8 cellular contexts compared by ENCODE assay signal in the genomic region with DNA sequence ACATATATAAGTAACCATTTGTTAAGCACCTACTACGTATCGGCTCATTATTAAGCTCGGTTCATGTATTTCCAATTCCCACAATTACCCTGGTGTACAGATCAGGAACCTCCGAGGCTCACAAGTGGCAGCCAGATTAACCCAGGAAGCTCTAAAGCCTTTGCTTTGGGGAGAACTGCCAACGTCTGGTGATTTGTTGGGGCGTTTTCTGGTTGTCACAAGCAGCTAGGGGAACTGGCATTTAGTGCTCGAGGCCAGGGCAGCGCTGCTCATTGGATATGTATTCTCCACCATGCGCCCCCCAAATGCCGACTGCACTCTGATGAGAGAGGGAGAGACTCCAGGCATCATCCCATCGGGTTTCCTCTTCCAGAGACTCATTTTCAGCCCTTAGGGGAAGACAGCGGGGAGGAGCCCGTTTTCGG. TPM values are rescaled to one million over a fixed set of nuclear protein-coding genes. Genes with fewer than 3 reads are reported as not detected.
DNase-seq lines count a peak whose midpoint lies in the region; ATAC-seq and TF ChIP-seq lines count a peak whose summit lies in the region.

No MANE protein-coding gene starts in this region.

- peaks cover 0 to 10% of the 10 kb centered on the region in 2 experiments; a peak in 3 of 4 replicates for H3K79me1 ChIP-seq in IMR-90 (ENCODE audit: low read depth in 1 of 2, low read length in 2 of 2)

- no TSS peak for BruUV-seq in IMR-90 (replicated peaks; lab: Mats Ljungman, UMichigan)

- peak overlapping the region; percentile 67 for H3K9ac ChIP-seq in IMR-90 (ENCODE audit: low read depth, low read length)

- peak overlapping the region; percentile 91 for H2AK9ac ChIP-seq in IMR-90 (replicated peaks; ENCODE audit: low read depth, low read length, poor library complexity)

- H3K27ac ChIP-seq in IMR-90 (ENCODE audit: insufficient read depth, low read length) (peak overlapping the region; percentile 72), lung (ENCODE audit: low read depth in 1 of 2, low read length in 1 of 2) (peak overlapping the region; percentile 89 to 100), substantia nigra (ENCODE audit: low read depth, low read length, poor library complexity, severe bottlenecking) (peak overlapping the region; percentile 83)

- no peak for TF ChIP-seq RAD21 in IMR-90 (IDR thresholded peaks at IDR 0.05; ENCODE audit: low read length)

- DNase-seq in NCI-H345 (lab: John Stamatoyannopoulos, UW), result peak; percentile 26
- DNase-seq in NCI-H345 treated with DMSO at 0.1 percent for 48 hours (lab: John Stamatoyannopoulos, UW; ENCODE audit: unreplicated experiment), result no peak
- peak; percentile 28 for DNase-seq in IMR-90
- peak; percentile 39 to 78 for DNase-seq in SW 1271 (lab: John Stamatoyannopoulos, UW)
- DNase-seq in effector CD4-positive, alpha-beta T cell, result peak; percentile 32
- DNase-seq in lung (ENCODE audit: low spot score), result no peak
- peak in 18 of 49 donors; percentile 31 to 80 (median 53) for DNase-seq in substantia nigra (lab: John Stamatoyannopoulos, UW)

- no peak overlapping the region for H2BK20ac ChIP-seq in IMR-90 (ENCODE audit: low read depth, low read length)

- peak overlapping the region; percentile 32; the same call in 1 of the 2 replicates for H2BK120ac ChIP-seq in IMR-90 (ENCODE audit: low read depth, low read length)

- in situ Hi-C loops in IMR-90 (cut with MboI; ENCODE audit: low sequenced_read_pairs), result loop anchor here (10.0 to 25.0 kb wide), 3 partner anchors 1008 to 1334 kb away; a partner anchor contains a TSS

- TF ChIP-seq CTCF in IMR-90 (conservative IDR thresholded peaks at IDR 0.05; ENCODE audit: low read depth, low read length), result no peak
- TF ChIP-seq CTCF in lung (IDR thresholded peaks at IDR 0.05; ENCODE audit: control extremely low read depth, extremely low read depth), result no peak

- H3K4ac ChIP-seq in IMR-90 (ENCODE audit: low read depth, low read length), result peak overlapping the region; percentile 42

- peak overlapping the region; percentile 59 for H4K91ac ChIP-seq in IMR-90 (ENCODE audit: insufficient read depth, low read depth, low read length)

- CTCF ChIA-PET in IMR-90 (lab: Yijun Ruan, JAX), result interaction anchor here (1.5 kb wide), 1 partner anchor 10 kb away, joined by 5 read pairs; no protein-coding TSS in a partner anchor

- H2AFZ ChIP-seq in IMR-90 (replicated peaks; ENCODE audit: low read length, poor library complexity), result peak overlapping the region; percentile 97

- H3K4me1 ChIP-seq in IMR-90 (ENCODE audit: control insufficient read depth, insufficient read depth, low read length) (no peaks in the 10 kb centered on the region), lung (ENCODE audit: control insufficient read depth in 2 of 2, insufficient read depth in 2 of 2, low read length in 2 of 2) (no peaks in the 10 kb centered on the region)

- TF ChIP-seq POLR2A in IMR-90 (IDR thresholded peaks at IDR 0.05; ENCODE audit: low read depth, low read length), result no peak

- H3K56ac ChIP-seq in IMR-90 (ENCODE audit: extremely low read depth, insufficient read depth, low read length), result peak overlapping the region; percentile 63

- H3K36me3 ChIP-seq in IMR-90 (ENCODE audit: control insufficient read depth, insufficient read depth, low read length) (peaks cover 6% of the 10 kb centered on the region; the same call in 1 of the 2 replicates), lung (ENCODE audit: control insufficient read depth in 2 of 2, insufficient read depth in 2 of 2, low read length in 2 of 2) (peaks cover 4 to 8% of the 10 kb centered on the region in 2 donors)

- H3K14ac ChIP-seq in IMR-90 (replicated peaks; ENCODE audit: low read depth, low read length), result peak overlapping the region; percentile 92

- peak overlapping the region; percentile 83 for H3K4me2 ChIP-seq in IMR-90 (ENCODE audit: low read depth, low read length)

- H3K27me3 ChIP-seq in IMR-90 (ENCODE audit: control insufficient read depth, insufficient read depth, low read length) (no peaks in the 10 kb centered on the region), lung (ENCODE audit: control insufficient read depth, insufficient read depth) (no peaks in the 10 kb centered on the region)

- peak overlapping the region; percentile 22; the same call in 1 of the 2 replicates for H2AK5ac ChIP-seq in IMR-90 (ENCODE audit: low read depth, low read length)

- 0 out of 2 replicates have a peak, but pooled peaks cover 5% of the 10 kb centered on the region for H3K9me1 ChIP-seq in IMR-90 (ENCODE audit: insufficient read depth, low read length)

- ATAC-seq in GM21825 (IDR thresholded peaks at IDR 0.05; ENCODE audit: unreplicated experiment) (peak; percentile 26), IMR-90 (ENCODE audit: low read depth) (no peak), lung (ENCODE audit: insufficient read depth, low FRiP score) (peak; percentile 16)

- H3K4me3 ChIP-seq in IMR-90 (ENCODE audit: insufficient read depth, low read depth, low read length), result peak overlapping the region; percentile 57
- H3K4me3 ChIP-seq in lung, result peak overlapping the region; percentile 93

- peak overlapping the region; percentile 58 for H3K23ac ChIP-seq in IMR-90 (ENCODE audit: low read depth, low read length)

- 0% methylated on average over 2 of the region's 14 CpGs; no CpG with 5 or more reads in 1 of the 2 experiments for WGBS in IMR-90 (ENCODE audit: extremely low coverage in 2 of 2, insufficient read length in 1 of 2), 2 experiments
- WGBS in lung, 2 donors, result 0% methylated on average over 14 of the region's 14 CpGs

- no peak overlapping the region for H2BK15ac ChIP-seq in IMR-90 (ENCODE audit: low read depth, low read length)

- peak overlapping the region; percentile 69 for H2BK5ac ChIP-seq in IMR-90 (ENCODE audit: low read depth, low read length, poor library complexity, severe bottlenecking)

- peak overlapping the region; percentile 4; the same call in 1 of the 2 replicates for H3K18ac ChIP-seq in IMR-90 (ENCODE audit: low read depth, low read length)

- peak overlapping the region; percentile 77 for H4K5ac ChIP-seq in IMR-90 (ENCODE audit: low read depth, low read length)

- H4K20me1 ChIP-seq in IMR-90 (ENCODE audit: insufficient read depth, low read length), result no peaks in the 10 kb centered on the region

- H3K9me3 ChIP-seq in IMR-90 (ENCODE audit: control insufficient read depth, insufficient read depth, low read length) (no peaks in the 10 kb centered on the region), lung (ENCODE audit: control insufficient read depth in 2 of 2, insufficient read depth in 1 of 2, low read length in 1 of 2) (no peaks in the 10 kb centered on the region)

- peak overlapping the region; percentile 58 to 65 for H4K8ac ChIP-seq in IMR-90 (ENCODE audit: low read depth in 2 of 2, low read length in 2 of 2)

- dilution Hi-C loops in IMR-90 (cut with HindIII; ENCODE audit: low sequenced_read_pairs, unreplicated experiment), result no loop called here

- intact Hi-C loops in IMR-90 (cut with micrococcal nuclease), result loop anchor here (5.0 to 10.0 kb wide), 2 partner anchors 1006 to 1272 kb away; no protein-coding TSS in a partner anchor

- POLR2A ChIA-PET in IMR-90 (lab: Charles Lee; ENCODE audit: unreplicated experiment), result interaction anchor here (0.5 to 1.5 kb wide), 4 partner anchors 10 to 106 kb away, joined by 3 to 12 read pairs (median 4); no protein-coding TSS in a partner anchor

TF ChIP-seq in IMR-90, 13 proteins besides CTCF, POLR2A, EP300 and RAD21:
- TF ChIP-seq FOS (IDR thresholded peaks at IDR 0.05; ENCODE audit: low read depth, low read length) (no peak), MAZ (IDR thresholded peaks at IDR 0.05; ENCODE audit: borderline replicate concordance, low read depth, low read length) (no peak), CHD1 (IDR thresholded peaks at IDR 0.05; ENCODE audit: low read depth, low read length) (no peak), NFE2L2 (IDR thresholded peaks at IDR 0.05; ENCODE audit: low read depth, low read length) (no peak), CEBPB (IDR thresholded peaks at IDR 0.05; ENCODE audit: low read depth, low read length) (no peak), RCOR1 (IDR thresholded peaks at IDR 0.05; ENCODE audit: insufficient replicate concordance, low read length) (no peak), MAFK (IDR thresholded peaks at IDR 0.05; ENCODE audit: low read depth, low read length) (no peak), SMC3 (IDR thresholded peaks at IDR 0.05; ENCODE audit: low read depth, low read length) (no peak), BHLHE40 (IDR thresholded peaks at IDR 0.05; ENCODE audit: low read depth, low read length) (no peak), RFX5 (IDR thresholded peaks at IDR 0.05; ENCODE audit: low read depth, low read length) (no peak), MXI1 (IDR thresholded peaks at IDR 0.05; ENCODE audit: borderline replicate concordance, low read depth, low read length) (no peak)
- TF ChIP-seq, protein P1, sequence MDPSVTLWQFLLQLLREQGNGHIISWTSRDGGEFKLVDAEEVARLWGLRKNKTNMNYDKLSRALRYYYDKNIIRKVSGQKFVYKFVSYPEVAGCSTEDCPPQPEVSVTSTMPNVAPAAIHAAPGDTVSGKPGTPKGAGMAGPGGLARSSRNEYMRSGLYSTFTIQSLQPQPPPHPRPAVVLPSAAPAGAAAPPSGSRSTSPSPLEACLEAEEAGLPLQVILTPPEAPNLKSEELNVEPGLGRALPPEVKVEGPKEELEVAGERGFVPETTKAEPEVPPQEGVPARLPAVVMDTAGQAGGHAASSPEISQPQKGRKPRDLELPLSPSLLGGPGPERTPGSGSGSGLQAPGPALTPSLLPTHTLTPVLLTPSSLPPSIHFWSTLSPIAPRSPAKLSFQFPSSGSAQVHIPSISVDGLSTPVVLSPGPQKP (IDR thresholded peaks at IDR 0.05; ENCODE audit: borderline replicate concordance, low read depth, low read length), result no peak
- TF ChIP-seq, protein P2, sequence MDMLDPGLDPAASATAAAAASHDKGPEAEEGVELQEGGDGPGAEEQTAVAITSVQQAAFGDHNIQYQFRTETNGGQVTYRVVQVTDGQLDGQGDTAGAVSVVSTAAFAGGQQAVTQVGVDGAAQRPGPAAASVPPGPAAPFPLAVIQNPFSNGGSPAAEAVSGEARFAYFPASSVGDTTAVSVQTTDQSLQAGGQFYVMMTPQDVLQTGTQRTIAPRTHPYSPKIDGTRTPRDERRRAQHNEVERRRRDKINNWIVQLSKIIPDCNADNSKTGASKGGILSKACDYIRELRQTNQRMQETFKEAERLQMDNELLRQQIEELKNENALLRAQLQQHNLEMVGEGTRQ (IDR thresholded peaks at IDR 0.05; ENCODE audit: low read depth, low read length), result no peak

RNA-seq across cellular contexts. Expression of a gene that starts 0.5 kb away (rescaled TPM):
- total RNA-seq in IMR-90 (2012; rRNA removed) (10.3 and 11.7 TPM in 2 replicates), lung (10 to 100 TPM in 1 of 2 donors, 1 to 10 TPM in 1; 5.9 to 10.2 TPM)
- polyA plus RNA-seq in IMR-90 (2012; rRNA removed) (4.4 and 4.5 TPM in 2 replicates), lung (1 to 10 TPM; 4.0 to 5.0 TPM)
- 1.5 and 1.7 TPM in 2 replicates for polyA plus RNA-seq in IMR-90 (2012; cell fraction: cytosol; rRNA removed)
- 3.7 and 11.7 TPM in 2 replicates for polyA plus RNA-seq in IMR-90 (2012; cell fraction: nucleus; rRNA removed; ENCODE audit: low replicate concordance)

RNA-seq across cellular contexts. Expression of a gene that starts 23.9 kb away (rescaled TPM):
- 32.6 and 33.3 TPM in 2 replicates for total RNA-seq in IMR-90 (2012; rRNA removed)
- 12.2 and 14.5 TPM in 2 replicates for polyA plus RNA-seq in IMR-90 (2012; rRNA removed)
- 3.4 and 3.8 TPM in 2 replicates for polyA plus RNA-seq in IMR-90 (2012; cell fraction: cytosol; rRNA removed)
- 2.7 and 24.8 TPM in 2 replicates for polyA plus RNA-seq in IMR-90 (2012; cell fraction: nucleus; rRNA removed; ENCODE audit: low replicate concordance)
- 10 to 100 TPM; 27.8 to 63.6 TPM for total RNA-seq in lung
- 10 to 100 TPM; 10.7 to 12.9 TPM for polyA plus RNA-seq in lung

Comparison
In these comparisons a context has a peak if more than half of its experiments do, and no peak if none do; other contexts are left out.
1. DNase-seq: peak in NCI-H345 (single experiment), IMR-90 (single experiment), SW 1271 (2 of 2) and effector CD4-positive, alpha-beta T cell (single experiment); none in NCI-H345 treated with DMSO at 0.1 percent for 48 hours (single experiment) and lung (single experiment).
2. Peak in every context shown above with its lines, with median percentiles within 50 percentile points of each other: H3K27ac ChIP-seq.